In genomic region chr5:103502651-103503050, GRCh38 we compare ENCODE assay signal across 27 cellular contexts.
"Had no signal": no experiment of that assay in that cellular context is flagged by ENCODE, and none has a peak within 500 bp of the region (broad histone marks: within the 10 kb centered on the region; RNA-seq: fewer than 3 reads in every experiment).

No MANE protein-coding gene starts in this region.

- H3K27ac ChIP-seq: coronary artery, esophagus squamous epithelium, gastrocnemius medialis, heart left ventricle, hepatocyte, left lung, neutrophil, parathyroid adenoma, right lobe of liver, stomach, testis, tibial artery had no signal

- ATAC-seq: effector memory CD8-positive, alpha-beta T cell; gastrocnemius medialis; heart left ventricle; left cardiac atrium; left lung; mucosa of descending colon; natural killer cell treated with Interleukin-12 subunit alpha and Interleukin-12 subunit beta and Interleukin-15 and Interleukin-18, amount 100 ng/mL, for 72 hours; right lobe of liver had no signal

- H3K27me3 ChIP-seq: esophagus squamous epithelium, gastrocnemius medialis, heart left ventricle, hepatocyte, left lung, neutrophil, right lobe of liver, stomach, testis, tibial artery had no signal

- FAIRE-seq: endometrium had no signal

- H3K4me3 ChIP-seq: coronary artery, esophagus squamous epithelium, gastrocnemius medialis, heart left ventricle, hepatocyte, left lung, mucosa of descending colon, right lobe of liver, smooth muscle cell, stomach, testis, tibial artery had no signal

- H3K4me1 ChIP-seq: esophagus squamous epithelium, left lung, right lobe of liver, tibial artery had no signal

- DNase-seq: effector memory CD8-positive, alpha-beta T cell; erythroblast; esophagus squamous epithelium; foreskin fibroblast; gastrocnemius medialis; heart left ventricle; left cardiac atrium; left lung; mesenchymal stem cell; mucosa of descending colon; naive B cell; right lobe of liver; stimulated activated CD4-positive, alpha-beta T cell treated with anti-CD3 and anti-CD28 coated beads, Interleukin-12 subunit alpha, Interleukin-12 subunit beta, amount 100 ng/mL, for 4 hours; stimulated activated CD4-positive, alpha-beta T cell treated with anti-CD3 and anti-CD28 coated beads, Interleukin-1b, Interleukin-23, amount 100 ng/mL, for 48 hours; stimulated activated CD4-positive, alpha-beta T cell treated with anti-CD3 and anti-CD28 coated beads, Interleukin-4, amount 100 ng/mL, for 1 hour; stimulated activated CD8-positive, alpha-beta memory T cell treated with anti-CD3 and anti-CD28 coated beads, Interleukin-4, amount 100 ng/mL, for 48 hours; stimulated activated naive CD4-positive, alpha-beta T cell treated with Interleukin-2 at 50 U/mL for 16 hours; stomach; testis; tibial artery had no signal

- H3K36me3 ChIP-seq: esophagus squamous epithelium, gastrocnemius medialis, heart left ventricle, left lung, neutrophil, right lobe of liver, stomach, tibial artery had no signal

- H3K79me2 ChIP-seq: hepatocyte, parathyroid adenoma had no signal

- H2AFZ ChIP-seq: hepatocyte, parathyroid adenoma had no signal

- H3K9ac ChIP-seq: parathyroid adenoma had no signal

- H3K4me2 ChIP-seq: hepatocyte, smooth muscle cell had no signal

- H3K9me3 ChIP-seq: esophagus squamous epithelium, neutrophil, right lobe of liver, testis had no signal
